Comparison of ENCODE assay signal across 8 cellular contexts in genomic region chr22:30289126-30289979, GRCh38. TPM values are rescaled to one million over a fixed set of nuclear protein-coding genes. Genes with fewer than 3 reads are reported as not detected.
DNase-seq lines count a peak whose midpoint lies in the region; ATAC-seq and TF ChIP-seq lines count a peak whose summit lies in the region.

TSS of gene CASTOR1 (minus strand) at chr22:30289505. CDS start at chr22:30289497, 8 bp downstream.

- H3K9ac ChIP-seq in PC-3 (ENCODE audit: low read length) (peak within 1 kb of the TSS; percentile 72), muscle layer of colon (ENCODE audit: low read length) (peak within 1 kb of the TSS; percentile 33)

- no peaks in the 10 kb centered on the region for H3K9me3 Mint-ChIP-seq in activated T-cell treated with anti-CD3 and anti-CD28 coated beads, Interleukin-2, amount 50 U/mL, for 4 hours

- no peaks in the 10 kb centered on the region for H3K9me2 ChIP-seq in PC-3 (replicated peaks; ENCODE audit: low read length)

- POLR2A ChIA-PET in PC-3 (lab: Charles Lee; ENCODE audit: unreplicated experiment), result interaction anchor here (0.5 to 0.7 kb wide), 3 partner anchors 34 to 473 kb away, joined by 7 to 8 read pairs (median 7); partner anchors contain the start of gene TBC1D10A

- peak within 1 kb of the TSS; percentile 64; the same call in 1 of the 2 replicates for H2AFZ ChIP-seq in PC-3 (ENCODE audit: low read length)

- peaks cover 20% of the 10 kb centered on the region for H3K36me3 Mint-ChIP-seq in activated T-cell treated with anti-CD3 and anti-CD28 coated beads, Interleukin-2, amount 50 U/mL, for 4 hours (ENCODE audit: insufficient read depth)

- peaks cover 3% of the 10 kb centered on the region; the same call in 1 of the 2 replicates for H3K36me3 ChIP-seq in PC-3 (ENCODE audit: low read depth, low read length)
- peaks cover 37% of the 10 kb centered on the region for H3K36me3 ChIP-seq in muscle layer of colon (ENCODE audit: insufficient read depth, low read length)

- no peaks in the 10 kb centered on the region for H3K27me3 Mint-ChIP-seq in activated T-cell treated with anti-CD3 and anti-CD28 coated beads, Interleukin-2, amount 50 U/mL, for 4 hours (ENCODE audit: low read depth)

- H3K79me2 ChIP-seq in PC-3 (ENCODE audit: low read length), result 0 out of 2 replicates have a peak, but pooled peaks cover 3% of the 10 kb centered on the region

- peaks cover 33% of the 10 kb centered on the region for H3K4me1 Mint-ChIP-seq in activated T-cell treated with anti-CD3 and anti-CD28 coated beads, Interleukin-2, amount 50 U/mL, for 4 hours (ENCODE audit: low read depth)

- intact Hi-C loops in PC-3 (cut with micrococcal nuclease), result loop anchor here (5.0 kb wide), 1 partner anchor 38 kb away; the partner anchor contains the start of gene TBC1D10A

- TF ChIP-seq CTCF in PC-3 (conservative IDR thresholded peaks at IDR 0.05; ENCODE audit: low read depth, low read length), result no peak

- H3K27me3 ChIP-seq in PC-3 (ENCODE audit: low read length) (no peaks in the 10 kb centered on the region), muscle layer of colon (ENCODE audit: control insufficient read depth in 1 of 2, insufficient read depth in 2 of 2, low read length in 2 of 2) (no peaks in the 10 kb centered on the region)

- peaks cover 25% of the 10 kb centered on the region for H3K4me1 ChIP-seq in PC-3 (ENCODE audit: insufficient read depth, low read length)
- H3K4me1 ChIP-seq in muscle layer of colon (ENCODE audit: insufficient read depth, low read length), result peaks cover 28% of the 10 kb centered on the region

- no peaks in the 10 kb centered on the region for H3F3A ChIP-seq in PC-3 (ENCODE audit: low read length, unreplicated experiment)

- H3K4me3 ChIP-seq in Jurkat, Clone E6-1 (ENCODE audit: low read length), result peak within 1 kb of the TSS; percentile 74
- H3K4me3 ChIP-seq in PC-3 (ENCODE audit: low read length) (peak within 1 kb of the TSS; percentile 79), muscle layer of colon (ENCODE audit: low read depth in 1 of 2, low read length in 2 of 2) (peak within 1 kb of the TSS; percentile 76 to 91)

- H4K20me1 ChIP-seq in PC-3 (ENCODE audit: low read length), result no peaks in the 10 kb centered on the region

- CTCF ChIA-PET in PC-3 (lab: Charles Lee), result interaction anchor here (1.6 to 2.2 kb wide), 2 partner anchors 38 to 98 kb away, joined by 7 to 33 read pairs; partner anchors contain the start of genes RNF215 and TBC1D10A

- peak within 1 kb of the TSS; percentile 96 for H3K4me2 ChIP-seq in PC-3 (ENCODE audit: low read length)

- no peaks in the 10 kb centered on the region for H3K9me3 ChIP-seq in PC-3 (ENCODE audit: low read length)
- H3K9me3 ChIP-seq in muscle layer of colon (ENCODE audit: low read length), result no peaks in the 10 kb centered on the region

- BruUV-seq in PC-3 (replicated peaks; lab: Mats Ljungman, UMichigan), result no TSS peak

- ATAC-seq in GM21529 (IDR thresholded peaks at IDR 0.05; ENCODE audit: unreplicated experiment) (peak; percentile 63), PC-3 (peak; percentile 77), esophagus mucosa (peak; percentile 78)
- peak; percentile 84 to 85 for ATAC-seq in activated T-cell treated with anti-CD3 and anti-CD28 coated beads, Interleukin-2, amount 50 U/mL, for 4 hours

- peak within 1 kb of the TSS; percentile 83 for H3K4me3 Mint-ChIP-seq in activated T-cell treated with anti-CD3 and anti-CD28 coated beads, Interleukin-2, amount 50 U/mL, for 4 hours

- DNase-seq in DMS 273 treated with DMSO at 0.1 percent for 48 hours (lab: John Stamatoyannopoulos, UW) (peak; percentile 79), PC-3 (peak; percentile 95)
- peak; percentile 95 for DNase-seq in Jurkat, Clone E6-1 (ENCODE audit: low read depth, low spot score)
- DNase-seq in activated T-cell treated with anti-CD3 and anti-CD28 coated beads, Interleukin-2, amount 50 U/mL, for 4 hours, result peak; percentile 84
- DNase-seq in stimulated activated CD8-positive, alpha-beta memory T cell treated with anti-CD3 and anti-CD28 coated beads, Interleukin-7, amount 100 ng/mL, for 1 hour (ENCODE audit: low read depth in 2 of 2), result peak; percentile 76 to 84

- peak within 1 kb of the TSS; percentile 37; the same call in 1 of the 2 replicates for H3K27ac ChIP-seq in PC-3 (ENCODE audit: low read length)
- H3K27ac ChIP-seq in muscle layer of colon (ENCODE audit: low read depth, low read length), result peak within 1 kb of the TSS; percentile 95

RNA-seq across cellular contexts. Expression of gene CASTOR1, which starts in this region (rescaled TPM):
- 12.7 TPM for polyA plus RNA-seq in Jurkat, Clone E6-1 (2012; ENCODE audit: insufficient read depth, insufficient read length)
- total RNA-seq in PC-3 (2014; rRNA removed) (4.2 and 6.1 TPM in 2 replicates), esophagus mucosa (43.7 TPM)
- 1 to 10 TPM; 1.1 to 2.9 (median 2.4) TPM for total RNA-seq in activated T-cell treated with anti-CD3 and anti-CD28 coated beads, Interleukin-2, amount 50 U/mL, for 4 hours

Comparison
In these comparisons a context has a peak if more than half of its experiments do, and no peak if none do; other contexts are left out.
1. Peak in every context shown above with its lines: DNase-seq, ATAC-seq, H3K4me3 ChIP-seq and H3K27ac ChIP-seq.